ENCODE assay signal across 8 cellular contexts in genomic region chr16:7953360-7953759, GRCh38.
"Had no signal": no experiment of that assay in that cellular context is flagged by ENCODE, and none has a peak within 500 bp of the region (broad histone marks: within the 10 kb centered on the region; RNA-seq: fewer than 3 reads in every experiment).

No MANE protein-coding gene starts in this region.

- ATAC-seq: GM12878 had no signal

- DNase-seq: GDM1, GF-D8 had no signal

- H3K4me3 ChIP-seq: GM12878 had no signal

- FAIRE-seq: G401.6, GM12878, GM12891, GM12892, GM18507, GM19239 had no signal
